18 cellular contexts compared by ENCODE assay signal in genomic region chr2:226135861-226136548, GRCh38.
"Had no signal": no experiment of that assay in that cellular context is flagged by ENCODE, and none has a peak within 500 bp of the region (broad histone marks: within the 10 kb centered on the region; RNA-seq: fewer than 3 reads in every experiment).

No MANE protein-coding gene starts in this region.

- H3K9me3 Mint-ChIP-seq: activated CD4-positive, alpha-beta memory T cell treated with anti-CD3 and anti-CD28 coated beads for 36 hours had no signal

- H3K27ac Mint-ChIP-seq: activated CD4-positive, alpha-beta memory T cell treated with anti-CD3 and anti-CD28 coated beads for 36 hours; activated naive CD8-positive, alpha-beta T cell; naive thymus-derived CD8-positive, alpha-beta T cell had no signal

- H3K4me3 ChIP-seq: esophagus muscularis mucosa, lung, prostate gland, stomach, thoracic aorta had no signal

- H3K27me3 ChIP-seq: brain microvascular endothelial cell, esophagus muscularis mucosa, stomach had no signal

- FAIRE-seq: endometrium had no signal

- H3K27ac ChIP-seq: brain microvascular endothelial cell, esophagus muscularis mucosa, thoracic aorta had no signal

- DNase-seq: activated CD4-positive, alpha-beta memory T cell treated with anti-CD3 and anti-CD28 coated beads for 36 hours; activated gamma-delta T cell; activated T-cell treated with anti-CD3 and anti-CD28 coated beads, Interleukin-2, amount 50 U/mL, for 48 hours; amygdala; brain microvascular endothelial cell; cerebellar nuclear complex; glutamatergic neuron; left colon; naive thymus-derived CD8-positive, alpha-beta T cell; nucleus accumbens; stomach; T-helper 9 cell had no signal

- H3K9me3 ChIP-seq: esophagus muscularis mucosa, prostate gland, stomach, thoracic aorta had no signal

- H3K4me3 Mint-ChIP-seq: activated CD4-positive, alpha-beta memory T cell treated with anti-CD3 and anti-CD28 coated beads for 36 hours; activated naive CD8-positive, alpha-beta T cell; naive thymus-derived CD8-positive, alpha-beta T cell had no signal

- H3K36me3 ChIP-seq: brain microvascular endothelial cell, esophagus muscularis mucosa, prostate gland, stomach, thoracic aorta had no signal

- H3K36me3 Mint-ChIP-seq: activated CD4-positive, alpha-beta memory T cell treated with anti-CD3 and anti-CD28 coated beads for 36 hours; activated naive CD8-positive, alpha-beta T cell; naive thymus-derived CD8-positive, alpha-beta T cell had no signal

- H3K4me1 ChIP-seq: esophagus muscularis mucosa, prostate gland had no signal
